Comparison of ENCODE assay signal across 7 cellular contexts in genomic region chr1:156767101-156767878, GRCh38. TPM values are rescaled to one million over a fixed set of nuclear protein-coding genes. Genes with fewer than 3 reads are reported as not detected.
DNase-seq lines count a peak whose midpoint lies in the region; ATAC-seq, FAIRE-seq and TF ChIP-seq lines count a peak whose summit lies in the region.

TSS of gene PRCC (plus strand) at chr1:156767535. CDS start at chr1:156767772, 237 bp downstream.

- H3K4me3 ChIP-seq in GM12878 (peak within 1 kb of the TSS; percentile 92), retinal pigment epithelial cell (ENCODE audit: low read length) (peak within 1 kb of the TSS; percentile 78)

- POLR2A ChIA-PET in GM12878 (lab: Charles Lee): interaction anchor here (0.6 to 6.9 kb wide), 7 partner anchors 11 to 535 kb away, joined by 4 to 71 read pairs (median 7); partner anchors contain the start of genes HDGF, ISG20L2, METTL25B and MRPL24

- CTCF ChIA-PET in GM12878 (lab: Yijun Ruan, JAX): interaction anchor here (0.6 to 9.6 kb wide), 13 partner anchors 8 to 1632 kb away, joined by 3 to 152 read pairs (median 4); partner anchors contain the start of genes CRABP2, HDGF, ISG20L2 and METTL25B

- ATAC-seq in HG02981 (IDR thresholded peaks at IDR 0.05; ENCODE audit: unreplicated experiment): peak; percentile 93
- peak; percentile 94 for ATAC-seq in GM12878

- TF ChIP-seq CTCF in GM12878 (IDR thresholded peaks at IDR 0.05 in 2 of 3, conservative IDR thresholded peaks at IDR 0.05 in 1 of 3; ENCODE audit: control insufficient read depth in 2 of 3, extremely low read depth in 1 of 3, insufficient read depth in 1 of 3, low read depth in 3 of 3, low read length in 3 of 3) (no peak), retinal pigment epithelial cell (conservative IDR thresholded peaks at IDR 0.05; ENCODE audit: low read depth, low read length) (no peak)

- H3K4me2 ChIP-seq in GM12878 (ENCODE audit: control insufficient read depth, insufficient read depth): peak within 1 kb of the TSS; percentile 99

- H3K27me3 ChIP-seq in GM12878 (replicated peaks in 1 of 2; ENCODE audit: control insufficient read depth in 2 of 2, insufficient read depth in 2 of 2, low read length in 1 of 2): no peaks in the 10 kb centered on the region

- H3K79me2 ChIP-seq in GM12878 (ENCODE audit: control insufficient read depth, insufficient read depth, low read length): peaks cover 56% of the 10 kb centered on the region

- no peak for TF ChIP-seq RAD21 in GM12878 (IDR thresholded peaks at IDR 0.05; ENCODE audit: insufficient read depth, low read depth, low read length)

- intact Hi-C loops in GM12878 (cut with micrococcal nuclease; ENCODE audit: unreplicated experiment): loop anchor here (1.0 to 5.0 kb wide), 4 partner anchors 16 to 265 kb away; partner anchors contain the start of genes HDGF, ISG20L2, MEF2D and METTL25B

- RAD21 ChIA-PET in GM12878 (lab: Charles Lee; ENCODE audit: unreplicated experiment): interaction anchor here (0.6 to 5.0 kb wide), 11 partner anchors 12 to 93 kb away, joined by 3 to 59 read pairs (median 3); partner anchors contain the start of genes HDGF, ISG20L2, METTL25B and MRPL24

- H4K20me1 ChIP-seq in GM12878 (ENCODE audit: control insufficient read depth, insufficient read depth): no peaks in the 10 kb centered on the region

- WGBS in GM12878 (ENCODE audit: insufficient coverage, insufficient replicate concordance, low lambda C conversion rate, missing lambda C conversion rate): under 1% methylated on average over 49 of the region's 50 CpGs

- H3K9me3 ChIP-seq in GM12878 (replicated peaks; ENCODE audit: control insufficient read depth, insufficient read depth, low read length): no peaks in the 10 kb centered on the region

- TF ChIP-seq EP300 in GM12878 (IDR thresholded peaks at IDR 0.05; ENCODE audit: borderline replicate concordance in 1 of 2, control insufficient read depth in 1 of 2, low read depth in 2 of 2, low read length in 2 of 2): no peak

- peak within 1 kb of the TSS; percentile 95 for H2AFZ ChIP-seq in GM12878 (ENCODE audit: control insufficient read depth, low read depth, low read length)

- SMC1A ChIA-PET in GM12878 (lab: Charles Lee; ENCODE audit: uncharacterized antibody, unreplicated experiment): interaction anchor here (1.0 to 11.8 kb wide), 8 partner anchors 11 to 41 kb away, joined by 3 to 108 read pairs (median 10); partner anchors contain the start of genes HDGF, ISG20L2, METTL25B and MRPL24

- TSS peak; percentile 77 for BruUV-seq in GM12878 (replicated peaks; lab: Mats Ljungman, UMichigan)

- peak; percentile 99 for FAIRE-seq in GM18507 (lab: Jason Lieb, UNC)
- peak; percentile 100 for FAIRE-seq in GM12878 (lab: Jason Lieb, UNC)

- no peaks in the 10 kb centered on the region for H3K4me1 ChIP-seq in GM12878 (ENCODE audit: control insufficient read depth, insufficient read depth, low read length)

- H3K36me3 ChIP-seq in GM12878 (ENCODE audit: control insufficient read depth in 2 of 2, insufficient read depth in 2 of 2, low read length in 1 of 2): peaks cover 0 to 10% of the 10 kb centered on the region in 2 experiments; a peak in 2 of 4 replicates

- peak; percentile 84 for TF ChIP-seq POLR2A in GM12878 (IDR thresholded peaks at IDR 0.05; ENCODE audit: low read depth, low read length)

- H3K9ac ChIP-seq in GM12878 (ENCODE audit: control insufficient read depth, insufficient read depth, low read length): peak within 1 kb of the TSS; percentile 92

- H3K27ac ChIP-seq in GM12878 (ENCODE audit: control insufficient read depth, insufficient read depth): peak within 1 kb of the TSS; percentile 87

- in situ Hi-C loops in GM12878 (cut with MboI): no loop called here

- DNase-seq in GM18507 (ENCODE audit: extremely low spot score, insufficient read length, low read depth) (peak; percentile 80), NCI-H2029 treated with DMSO at 0.1 percent for 48 hours (lab: John Stamatoyannopoulos, UW) (peak; percentile 98), T1000 (lab: John Stamatoyannopoulos, UW) (peak; percentile 95), GM12878 (ENCODE audit: low read depth, low spot score) (peak; percentile 100), hypothalamus (lab: John Stamatoyannopoulos, UW) (peak; percentile 75 to 100 (median 99)), retinal pigment epithelial cell (ENCODE audit: low read depth) (peak; percentile 100)

TF ChIP-seq in GM12878, 131 proteins besides CTCF, POLR2A, EP300 and RAD21 (continues in another document):
- TF ChIP-seq SKIL (IDR thresholded peaks at IDR 0.05; ENCODE audit: low read depth, poor library complexity, severe bottlenecking) (no peak), TCF3 (IDR thresholded peaks at IDR 0.05; ENCODE audit: borderline replicate concordance, insufficient read depth, low read depth, low read length) (0 out of 2 replicates have a peak, but pooled peaks have one; percentile 32), ATF2 (IDR thresholded peaks at IDR 0.05; ENCODE audit: low read length) (no peak), MAX (IDR thresholded peaks at IDR 0.05; ENCODE audit: low read depth, low read length) (no peak; the same call in 1 of the 2 replicates), YY1 (IDR thresholded peaks at IDR 0.05; ENCODE audit: low read depth, low read length) (peak; percentile 99), ZNF24 (IDR thresholded peaks at IDR 0.05) (peak; percentile 69; the same call in 1 of the 2 replicates), EZH2 (IDR thresholded peaks at IDR 0.05; ENCODE audit: borderline replicate concordance, control insufficient read depth, low read depth, low read length) (no peak), MLLT1 (IDR thresholded peaks at IDR 0.05) (peak; percentile 69), BCL11A (IDR thresholded peaks at IDR 0.05; ENCODE audit: low read depth, low read length) (no peak), NFIC (IDR thresholded peaks at IDR 0.05; ENCODE audit: low read depth, low read length) (peak; percentile 24; the same call in 1 of the 2 replicates)

RNA-seq across cellular contexts. Expression of gene PRCC, which starts in this region (rescaled TPM):
- total RNA-seq in GM12878 (2013; cell fraction: nucleolus; rRNA removed): 41.6 and 44.9 TPM in 2 replicates
- 79.6 and 92.2 TPM in 2 replicates for total RNA-seq in GM12878 (2014; rRNA removed)
- total RNA-seq in GM12878 (2014; rRNA removed; fragmentation: Illumina TruSeq; extraction: Trizol): 34.0 and 36.0 TPM in 2 replicates
- 78.3 and 87.5 TPM in 2 replicates for total RNA-seq in GM12878 (2021)
- polyA plus RNA-seq in GM12878 (2011; ENCODE audit: low read depth): 47.3 TPM
- 29.2 and 52.8 TPM in 2 replicates for polyA plus RNA-seq in GM12878 (2011; rRNA removed)
- polyA plus RNA-seq in GM12878 (2011; cell fraction: cytosol; rRNA removed): 88.4 and 93.1 TPM in 2 replicates
- polyA plus RNA-seq in GM12878 (2011; cell fraction: nucleus; rRNA removed): 48.7 and 57.5 TPM in 2 replicates
- 53.5 and 59.4 TPM in 2 replicates for polyA plus RNA-seq in GM12878 (2012)
- polyA plus RNA-seq in GM12878 (2014; fragmentation: Illumina TruSeq; extraction: Trizol): 121 and 132 TPM in 2 replicates
- 10 to 100 TPM; 23.8 to 30.1 TPM for polyA plus RNA-seq in GM12878 (2014; fragmentation: Nextera tagmentation; extraction: Ambion mirVana)
- 52.6 and 56.6 TPM in 2 replicates for polyA plus RNA-seq in GM12878 (2014; rRNA removed)
- 10 to 100 TPM; 73.5 to 77.2 TPM for polyA plus RNA-seq in GM12878 (2016; fragmentation: Nextera tagmentation; extraction: Ambion mirVana)
- polyA minus RNA-seq in GM12878 (2011; rRNA and poly(A)+ RNA removed): 60.8 and 108 TPM in 2 replicates
- 32.9 and 54.4 TPM in 2 replicates for polyA minus RNA-seq in GM12878 (2011; cell fraction: cytosol; rRNA and poly(A)+ RNA removed)
- polyA minus RNA-seq in GM12878 (2011; cell fraction: nucleus; rRNA and poly(A)+ RNA removed): 18.6 and 34.4 TPM in 2 replicates

Comparison
In these comparisons a context has a peak if more than half of its experiments do, and no peak if none do; other contexts are left out.
1. Peak in every context shown above with its lines: DNase-seq, ATAC-seq, H3K4me3 ChIP-seq and H3K27ac ChIP-seq.